In genomic region chr4:6325791-6326290, GRCh38 we compare ENCODE assay signal across 27 cellular contexts. TPM values are rescaled to one million over a fixed set of nuclear protein-coding genes. Genes with fewer than 3 reads are reported as not detected.
DNase-seq lines count a peak whose midpoint lies in the region; ATAC-seq and TF ChIP-seq lines count a peak whose summit lies in the region.
"Had no signal": no experiment of that assay in that cellular context is flagged by ENCODE, and none has a peak within 500 bp of the region (broad histone marks: within the 10 kb centered on the region; RNA-seq: fewer than 3 reads in every experiment).

No MANE protein-coding gene starts in this region.

- peaks cover 0 to 18% (median 9%) of the 10 kb centered on the region in 7 donors for H3K27me3 ChIP-seq in heart right ventricle
- peaks cover 13% of the 10 kb centered on the region for H3K27me3 ChIP-seq in mucosa of stomach (ENCODE audit: control insufficient read depth, insufficient read depth, low read length)
- no peaks in the 10 kb centered on the region for H3K27me3 ChIP-seq in vagina
- H3K27me3 ChIP-seq: BE2C had no signal

- TF ChIP-seq POLR2A in vagina (IDR thresholded peaks at IDR 0.05): no peak

- 79 to 87% methylated on average over 14 of the region's 14 CpGs for WGBS in heart right ventricle, 2 donors

- no peaks in the 10 kb centered on the region for H3K9me3 ChIP-seq in heart right ventricle
- no peaks in the 10 kb centered on the region for H3K9me3 ChIP-seq in mucosa of stomach (ENCODE audit: control insufficient read depth, low read length)
- H3K9me3 ChIP-seq in vagina: no peaks in the 10 kb centered on the region
- H3K9me3 ChIP-seq: BE2C, HAP-1 had no signal

- H3K4me1 ChIP-seq in heart right ventricle (peaks cover 0 to 23% (median 5%) of the 10 kb centered on the region in 9 donors), mucosa of stomach (ENCODE audit: control insufficient read depth, insufficient read depth, low read length) (peaks cover 27% of the 10 kb centered on the region), vagina (peaks cover 15% of the 10 kb centered on the region)
- H3K4me1 ChIP-seq: BE2C, HAP-1 had no signal

- peak overlapping the region; percentile 16 for H3K9ac ChIP-seq in mucosa of stomach (ENCODE audit: low read length)

- H3K4me3 ChIP-seq in heart right ventricle: peak overlapping the region in 1 of 10 donors; percentile 3
- no peak overlapping the region for H3K4me3 ChIP-seq in mucosa of stomach (ENCODE audit: low read length)
- no peak overlapping the region for H3K4me3 ChIP-seq in vagina
- H3K4me3 ChIP-seq: cardiac muscle cell, GM12878, HAP-1 had no signal

- H3K27ac ChIP-seq in heart right ventricle: peak overlapping the region; percentile 40 to 84 (median 74)
- peak overlapping the region; percentile 97 for H3K27ac ChIP-seq in caudate nucleus (ENCODE audit: low read depth, low read length)
- H3K27ac ChIP-seq in vagina: peak overlapping the region; percentile 2
- H3K27ac ChIP-seq: cardiac muscle cell, HL-60, RWPE1, WERI-Rb-1 had no signal

- H3K36me3 ChIP-seq in heart right ventricle (no peaks in the 10 kb centered on the region), mucosa of stomach (ENCODE audit: control insufficient read depth, insufficient read depth, low read length) (no peaks in the 10 kb centered on the region), vagina (no peaks in the 10 kb centered on the region)
- H3K36me3 ChIP-seq: BE2C, cardiac muscle cell, WERI-Rb-1 had no signal

- intact Hi-C loops in heart right ventricle (cut with DNase I): loop anchor here in 6 of 10 donors (2.0 to 5.0 kb wide), 5 partner anchors 61 to 329 kb away; no protein-coding TSS in a partner anchor
- intact Hi-C loops in left ventricle myocardium superior (cut with micrococcal nuclease): no loop called here
- intact Hi-C loops in vagina (cut with DNase I): loop anchor here (10.0 kb wide), 1 partner anchor 331 kb away; no protein-coding TSS in a partner anchor

- no peak for TF ChIP-seq CTCF in heart right ventricle (IDR thresholded peaks at IDR 0.05)
- no peak for TF ChIP-seq CTCF in vagina (IDR thresholded peaks at IDR 0.05)

- no peak for DNase-seq in heart right ventricle
- no peak for DNase-seq in left ventricle myocardium superior
- peak in 2 of 61 donors; percentile 43 to 65 for DNase-seq in caudate nucleus (lab: John Stamatoyannopoulos, UW)
- no peak for DNase-seq in vagina (ENCODE audit: extremely low spot score in 2 of 2)
- no peak for DNase-seq in DMS153 treated with DMSO at 0.1 percent for 48 hours (lab: John Stamatoyannopoulos, UW; ENCODE audit: unreplicated experiment)
- no peak for DNase-seq in activated CD4-positive, CD25-positive, alpha-beta regulatory T cell treated with anti-CD3 and anti-CD28 coated beads, Interleukin-2, amount 50 U/mL, for 72 hours
- DNase-seq: activated naive CD4-positive, alpha-beta T cell treated with anti-CD3 and anti-CD28 coated beads, Interleukin-2, amount 10 ng/mL, durations not matched to agents 7 days and 5 days; amniotic stem cell; BE2C; DND-41; glutamatergic neuron; natural killer cell; NCI-H1048; NCI-H1694 treated with DMSO at 0.1 percent for 48 hours; NCI-H2227 treated with DMSO at 0.1 percent for 48 hours; NCI-H82; stimulated activated CD4-positive, alpha-beta T cell treated with anti-CD3 and anti-CD28 coated beads, Interleukin-12 subunit alpha, Interleukin-12 subunit beta, amount 100 ng/mL, for 4 hours; stimulated activated CD4-positive, alpha-beta T cell treated with anti-CD3 and anti-CD28 coated beads, Interleukin-4, amount 100 ng/mL, for 4 hours; stimulated activated naive CD4-positive, alpha-beta T cell; WERI-Rb-1 had no signal

- ATAC-seq in heart right ventricle: no peak
- no peak for ATAC-seq in left ventricle myocardium superior
- ATAC-seq in GM19455 (IDR thresholded peaks at IDR 0.05; ENCODE audit: unreplicated experiment): no peak
- ATAC-seq: GM12878, natural killer cell had no signal

RNA-seq across cellular contexts. Expression of gene WFS1, which starts 56.2 kb away (rescaled TPM):
- total RNA-seq in heart right ventricle (100 to 1,000 TPM in 3 of 10 donors, 10 to 100 TPM in 7; 53.3 to 119 (median 78.3) TPM), left ventricle myocardium superior (70.5 TPM), vagina (91.8 TPM)
- 10 to 100 TPM; 35.0 to 58.7 TPM for polyA plus RNA-seq in heart right ventricle

Comparison
In these comparisons a context has a peak if more than half of its experiments do, and no peak if none do; other contexts are left out.
1. H3K27ac ChIP-seq: peak in every context shown above with its lines; median percentile 97 in caudate nucleus; 74 in heart right ventricle; 2 in vagina.